8 cellular contexts compared by ENCODE assay signal in the genomic region with DNA sequence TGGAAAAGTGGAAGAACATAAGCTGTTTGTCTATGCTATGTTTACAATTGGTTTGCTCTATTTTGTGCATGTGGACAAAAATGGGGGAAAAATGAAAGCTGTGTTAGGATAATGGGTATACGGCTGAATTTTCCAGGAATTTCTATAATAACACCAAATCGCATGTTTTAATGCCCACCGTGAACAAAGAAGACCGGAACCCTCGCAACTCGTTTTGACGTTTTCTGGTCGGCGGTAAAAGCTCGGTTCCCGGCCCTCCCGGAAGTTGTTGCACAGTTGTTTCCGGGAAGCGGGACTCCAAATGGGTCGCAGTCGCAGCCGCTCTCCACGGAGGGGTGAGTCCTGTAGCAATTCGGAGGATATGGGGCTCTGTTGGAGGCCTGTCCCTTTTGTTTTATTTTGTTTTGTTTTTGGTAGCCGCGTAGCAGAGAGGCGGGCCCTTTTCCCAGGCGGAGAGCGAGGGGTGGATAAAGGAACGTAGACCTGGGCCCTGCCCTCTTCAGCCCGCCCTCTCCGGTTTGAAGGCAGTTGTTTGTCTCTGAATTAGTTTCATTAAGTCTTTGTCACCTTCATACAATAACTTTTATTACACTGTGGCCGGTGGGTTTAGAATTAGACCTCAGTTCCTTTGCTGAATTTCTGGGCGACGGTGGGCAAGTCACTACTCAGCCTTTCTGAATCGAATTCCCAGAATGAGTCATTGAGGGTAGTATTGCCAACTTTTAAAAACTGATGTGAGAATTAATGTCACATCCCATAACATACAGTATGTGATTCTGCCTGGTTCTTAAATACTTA. TPM values are rescaled to one million over a fixed set of nuclear protein-coding genes. Genes with fewer than 3 reads are reported as not detected.
DNase-seq lines count a peak whose midpoint lies in the region; ATAC-seq and TF ChIP-seq lines count a peak whose summit lies in the region.

A gene with protein sequence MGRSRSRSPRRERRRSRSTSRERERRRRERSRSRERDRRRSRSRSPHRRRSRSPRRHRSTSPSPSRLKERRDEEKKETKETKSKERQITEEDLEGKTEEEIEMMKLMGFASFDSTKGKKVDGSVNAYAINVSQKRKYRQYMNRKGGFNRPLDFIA (plus strand): TSS at position 273 of the 798 bp plus-strand sequence. CDS start 29 bp downstream, at position 302.

- peak within 1 kb of the TSS; percentile 99 for H2AFZ ChIP-seq in ACC112 (ENCODE audit: low read length, unreplicated experiment)

- H3K4me1 Mint-ChIP-seq in effector memory CD8-positive, alpha-beta T cell (ENCODE audit: low read depth in 2 of 2) = peaks cover 21 to 36% of the 10 kb centered on the region in 2 donors

- H3K9me3 ChIP-seq in NT2/D1 (ENCODE audit: insufficient read depth, low read length) = no peaks in the 10 kb centered on the region

- no peaks in the 10 kb centered on the region for H3K27me3 Mint-ChIP-seq in effector memory CD8-positive, alpha-beta T cell

- H3K4me3 ChIP-seq in ACC112 (ENCODE audit: low read depth, low read length) (peak within 1 kb of the TSS; percentile 89), HL-60 (replicated peaks; ENCODE audit: insufficient read depth, low read length) (peak within 1 kb of the TSS; percentile 85), NT2/D1 (ENCODE audit: insufficient read length, low read depth) (peak within 1 kb of the TSS; percentile 69)

- H3K27ac Mint-ChIP-seq in effector memory CD8-positive, alpha-beta T cell = peak within 1 kb of the TSS; percentile 99 to 100

- peak within 1 kb of the TSS; percentile 74 for H3K9ac ChIP-seq in NT2/D1 (ENCODE audit: insufficient read length, low read depth)

- no peak for TF ChIP-seq CTCF in HL-60 (IDR thresholded peaks at IDR 0.05; ENCODE audit: insufficient read depth, low read length)

- H3K4me1 ChIP-seq in ACC112 (ENCODE audit: control insufficient read depth, insufficient read depth, low read length, unreplicated experiment) (peaks cover 13% of the 10 kb centered on the region), NT2/D1 (ENCODE audit: insufficient read depth, insufficient read length) (no peaks in the 10 kb centered on the region)

- peaks cover 0 to 2% of the 10 kb centered on the region in 2 donors for H3K9me3 Mint-ChIP-seq in effector memory CD8-positive, alpha-beta T cell

- H3K79me2 ChIP-seq in ACC112 (ENCODE audit: control insufficient read depth, insufficient read depth, low read length, unreplicated experiment) = peaks cover 30% of the 10 kb centered on the region

- H3K27ac ChIP-seq in ACC112 (ENCODE audit: low read depth, low read length) (peak within 1 kb of the TSS; percentile 74), HL-60 (replicated peaks) (peak within 1 kb of the TSS; percentile 76)

- peaks cover 41% of the 10 kb centered on the region for H3K36me3 Mint-ChIP-seq in effector memory CD8-positive, alpha-beta T cell (ENCODE audit: insufficient read depth)

- H3K27me3 ChIP-seq in ACC112 (ENCODE audit: insufficient read depth, low read length) (no peaks in the 10 kb centered on the region), HL-60 (ENCODE audit: insufficient read depth, poor library complexity, severe bottlenecking) (no peaks in the 10 kb centered on the region), NT2/D1 (ENCODE audit: insufficient read depth, insufficient read length) (no peaks in the 10 kb centered on the region)

- peak within 1 kb of the TSS; percentile 99 to 100 for H3K4me3 Mint-ChIP-seq in effector memory CD8-positive, alpha-beta T cell

- ATAC-seq in GM18907 (IDR thresholded peaks at IDR 0.05; ENCODE audit: unreplicated experiment) = peak; percentile 75
- peak; percentile 96 for ATAC-seq in effector memory CD8-positive, alpha-beta T cell (replicated peaks)

- peak; percentile 46 to 83 for DNase-seq in HL-60 (ENCODE audit: low read depth in 1 of 2, low spot score in 1 of 2)
- DNase-seq in NT2/D1 (ENCODE audit: low read depth, low spot score) = peak; percentile 75
- peak; percentile 65 to 67 for DNase-seq in activated CD8-positive, alpha-beta memory T cell treated with anti-CD3 and anti-CD28 coated beads for 4 hours (ENCODE audit: low read depth in 2 of 2)
- DNase-seq in effector memory CD8-positive, alpha-beta T cell = peak; percentile 75 to 85 (median 79)
- peak; percentile 84 to 85 for DNase-seq in lung microvascular endothelial cell (ENCODE audit: low read depth in 2 of 2)
- peak; percentile 58 to 71 (median 59) for DNase-seq in stimulated activated CD4-positive, alpha-beta T cell treated with anti-CD3 and anti-CD28 coated beads, TNF-alpha, amount 100 ng/mL, for 4 hours (ENCODE audit: low read depth in 3 of 3)

- peaks cover 19% of the 10 kb centered on the region for H3K36me3 ChIP-seq in ACC112 (ENCODE audit: insufficient read depth, low read length)
- peaks cover 39% of the 10 kb centered on the region for H3K36me3 ChIP-seq in NT2/D1 (ENCODE audit: insufficient read depth, insufficient read length, low read length)

RNA-seq across cellular contexts. Expression of the gene that starts here (rescaled TPM):
- total RNA-seq in lung microvascular endothelial cell = 16.8 and 28.0 TPM in 2 replicates

Comparison
In these comparisons a context has a peak if more than half of its experiments do, and no peak if none do; other contexts are left out.
1. Peak in every context shown above with its lines: DNase-seq, ATAC-seq, H3K4me3 ChIP-seq and H3K27ac ChIP-seq.